1 cellular context compared by ENCODE assay signal in genomic region chr12:76519538-76519937, GRCh38.
TF ChIP-seq lines count a peak whose summit lies in the region.

No MANE protein-coding gene starts in this region.

TF ChIP-seq in H1, 55 proteins besides CTCF, POLR2A, EP300 and RAD21 (continued from another document):
- TF ChIP-seq SIN3A (conservative IDR thresholded peaks at IDR 0.05 in 1 of 2, IDR thresholded peaks at IDR 0.05 in 1 of 2; ENCODE audit: low read depth in 1 of 2, low read length in 2 of 2) = no peak
- no peak for TF ChIP-seq GTF2F1 (IDR thresholded peaks at IDR 0.05; ENCODE audit: borderline replicate concordance, low read depth, low read length)
- TF ChIP-seq SIRT6 (IDR thresholded peaks at IDR 0.05; ENCODE audit: low read length) = no peak
- TF ChIP-seq SRF (IDR thresholded peaks at IDR 0.05; ENCODE audit: low read depth, low read length) = no peak
- no peak for TF ChIP-seq TAF7 (optimal IDR thresholded peaks at IDR 0.05; ENCODE audit: borderline replicate concordance, low read depth, low read length)
- TF ChIP-seq RXRA (IDR thresholded peaks at IDR 0.05; ENCODE audit: insufficient read depth, low read depth, low read length) = no peak
- TF ChIP-seq BCL11A (IDR thresholded peaks at IDR 0.05; ENCODE audit: low read depth in 2 of 2, low read length in 2 of 2) = no peak
- no peak for TF ChIP-seq MAFK (IDR thresholded peaks at IDR 0.05; ENCODE audit: low read depth, low read length)
- TF ChIP-seq PHF8 (conservative IDR thresholded peaks at IDR 0.05; ENCODE audit: low read depth, low read length) = no peak
- TF ChIP-seq SUZ12 (IDR thresholded peaks at IDR 0.05; ENCODE audit: low read length) = no peak
- no peak for TF ChIP-seq NRF1 (IDR thresholded peaks at IDR 0.05; ENCODE audit: low read depth, low read length)
- TF ChIP-seq RNF2 (IDR thresholded peaks at IDR 0.05; ENCODE audit: borderline replicate concordance, low read depth, low read length, missing control alignments, poor library complexity, severe bottlenecking) = no peak
- no peak for TF ChIP-seq CHD2 (IDR thresholded peaks at IDR 0.05; ENCODE audit: low read length)
- TF ChIP-seq, protein P1, sequence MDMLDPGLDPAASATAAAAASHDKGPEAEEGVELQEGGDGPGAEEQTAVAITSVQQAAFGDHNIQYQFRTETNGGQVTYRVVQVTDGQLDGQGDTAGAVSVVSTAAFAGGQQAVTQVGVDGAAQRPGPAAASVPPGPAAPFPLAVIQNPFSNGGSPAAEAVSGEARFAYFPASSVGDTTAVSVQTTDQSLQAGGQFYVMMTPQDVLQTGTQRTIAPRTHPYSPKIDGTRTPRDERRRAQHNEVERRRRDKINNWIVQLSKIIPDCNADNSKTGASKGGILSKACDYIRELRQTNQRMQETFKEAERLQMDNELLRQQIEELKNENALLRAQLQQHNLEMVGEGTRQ (IDR thresholded peaks at IDR 0.05; ENCODE audit: low read length) = no peak
